9 cellular contexts compared by ENCODE assay signal in the genomic region with DNA sequence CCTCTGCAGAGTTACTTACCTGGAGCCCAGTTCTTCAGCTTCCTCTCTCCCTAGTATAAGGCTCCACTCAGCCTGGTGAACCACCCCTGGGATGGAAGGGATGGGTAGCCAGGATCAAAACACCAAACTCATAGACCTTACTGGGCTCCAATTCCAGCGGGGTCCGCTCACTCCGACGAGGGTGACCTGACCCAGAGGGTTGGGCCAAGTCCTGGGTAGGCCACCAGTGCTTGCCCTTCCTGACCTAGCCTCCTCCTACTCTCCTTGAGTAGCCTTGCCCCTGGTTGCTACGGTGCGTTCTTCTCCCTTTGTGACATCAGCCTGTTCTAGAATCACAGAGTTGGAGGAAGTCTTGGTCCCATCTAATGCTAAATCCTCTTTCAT. TPM values are rescaled to one million over a fixed set of nuclear protein-coding genes. Genes with fewer than 3 reads are reported as not detected.
A peak's percentile ranks its signal among the peaks of the same experiment; 100 is the strongest.
DNase-seq lines count a peak whose midpoint lies in the region; ATAC-seq and TF ChIP-seq lines count a peak whose summit lies in the region.
"Had no signal": no experiment of that assay in that cellular context is flagged by ENCODE, and none has a peak within 500 bp of the region (broad histone marks: within the 10 kb centered on the region; RNA-seq: fewer than 3 reads in every experiment).

No MANE protein-coding gene starts in this region.

- CTCF ChIA-PET in CD8-positive, alpha-beta memory T cell (lab: Charles Lee): interaction anchor here (1.0 to 16.3 kb wide), 5 partner anchors 22 to 100 kb away, joined by 3 to 390 read pairs (median 12); no protein-coding TSS in a partner anchor

- DNase-seq in CD8-positive, alpha-beta memory T cell: no peak
- no peak for DNase-seq in colonic mucosa
- no peak for DNase-seq in COLO668 (lab: John Stamatoyannopoulos, UW; ENCODE audit: unreplicated experiment)
- no peak for DNase-seq in stimulated activated CD4-positive, alpha-beta T cell treated with anti-CD3 and anti-CD28 coated beads, Interleukin-2, amount 100 ng/mL, for 24 hours
- no peak for DNase-seq in H4 (ENCODE audit: low spot score)
- DNase-seq: foreskin keratinocyte had no signal

- no peaks in the 10 kb centered on the region for H3K9me3 ChIP-seq in CD8-positive, alpha-beta memory T cell (ENCODE audit: low read length)
- no peaks in the 10 kb centered on the region for H3K9me3 ChIP-seq in HUES6 (ENCODE audit: control insufficient read depth, insufficient read depth, low read depth, low read length)
- H3K9me3 ChIP-seq in colonic mucosa: no peaks in the 10 kb centered on the region

- ATAC-seq in HG03280 (IDR thresholded peaks at IDR 0.05; ENCODE audit: unreplicated experiment): no peak

- H3K9me3 Mint-ChIP-seq in CD8-positive, alpha-beta memory T cell: no peaks in the 10 kb centered on the region
- H3K9me3 Mint-ChIP-seq in nephron: no peaks in the 10 kb centered on the region

- TF ChIP-seq CTCF in colonic mucosa (IDR thresholded peaks at IDR 0.05) (no peak), nephron (IDR thresholded peaks at IDR 0.05; ENCODE audit: unreplicated experiment in 3 of 3) (no peak)

- H3K27ac ChIP-seq in CD8-positive, alpha-beta memory T cell (ENCODE audit: low read depth, low read length): peak overlapping the region; percentile 97
- H3K27ac ChIP-seq in HUES6 (ENCODE audit: low read depth, low read length): no peak overlapping the region
- peak overlapping the region; percentile 38 for H3K27ac ChIP-seq in colonic mucosa
- H3K27ac ChIP-seq: foreskin keratinocyte had no signal

- H3K27ac Mint-ChIP-seq in CD8-positive, alpha-beta memory T cell: peak overlapping the region; percentile 85 to 100 (median 96)
- no peak overlapping the region for H3K27ac Mint-ChIP-seq in nephron

- POLR2A ChIA-PET in CD8-positive, alpha-beta memory T cell (lab: Charles Lee): interaction anchor here (1.0 to 3.4 kb wide), 11 partner anchors 25 to 271 kb away, joined by 3 to 26 read pairs (median 5); a partner anchor contains a TSS

- H3K4me3 Mint-ChIP-seq in CD8-positive, alpha-beta memory T cell: peak overlapping the region; percentile 90 to 98 (median 98)
- H3K4me3 Mint-ChIP-seq in nephron: peak overlapping the region; percentile 77 to 80 (median 79)

- peaks cover 0 to 2% of the 10 kb centered on the region in 2 donors for H3K27me3 Mint-ChIP-seq in CD8-positive, alpha-beta memory T cell
- H3K27me3 Mint-ChIP-seq in nephron (ENCODE audit: low read depth): peaks cover 39% of the 10 kb centered on the region

- peaks cover 15% of the 10 kb centered on the region for H3K36me3 ChIP-seq in CD8-positive, alpha-beta memory T cell (ENCODE audit: insufficient read depth, low read length)
- H3K36me3 ChIP-seq in HUES6 (ENCODE audit: control insufficient read depth, insufficient read depth, low read length): no peaks in the 10 kb centered on the region
- no peaks in the 10 kb centered on the region for H3K36me3 ChIP-seq in colonic mucosa

- peaks cover 45% of the 10 kb centered on the region for H3K4me1 ChIP-seq in CD8-positive, alpha-beta memory T cell (ENCODE audit: insufficient read depth, low read length)
- peaks cover 6% of the 10 kb centered on the region for H3K4me1 ChIP-seq in HUES6 (ENCODE audit: control insufficient read depth, insufficient read depth, low read length)
- no peaks in the 10 kb centered on the region for H3K4me1 ChIP-seq in colonic mucosa
- H3K4me1 ChIP-seq: foreskin keratinocyte had no signal

- H3K36me3 Mint-ChIP-seq in CD8-positive, alpha-beta memory T cell: peaks cover 6 to 35% (median 7%) of the 10 kb centered on the region in 3 donors
- H3K36me3 Mint-ChIP-seq in nephron (ENCODE audit: low read depth): no peaks in the 10 kb centered on the region

- H3K9ac ChIP-seq in HUES6 (ENCODE audit: low read length): no peak overlapping the region
- H3K9ac ChIP-seq in colonic mucosa (ENCODE audit: low read depth in 2 of 2, low read length in 2 of 2): no peak overlapping the region

- intact Hi-C loops in colonic mucosa (cut with DNase I): no loop called here

- H3K4me3 ChIP-seq in CD8-positive, alpha-beta memory T cell (ENCODE audit: low read length): peak overlapping the region; percentile 98
- H3K4me3 ChIP-seq in HUES6 (ENCODE audit: low read depth, low read length) (peak overlapping the region; percentile 81), colonic mucosa (peak overlapping the region; percentile 45)

- H3K4me1 Mint-ChIP-seq in CD8-positive, alpha-beta memory T cell: peaks cover 60 to 72% (median 66%) of the 10 kb centered on the region in 3 donors
- peaks cover 6% of the 10 kb centered on the region for H3K4me1 Mint-ChIP-seq in nephron

- no peaks in the 10 kb centered on the region for H3K27me3 ChIP-seq in CD8-positive, alpha-beta memory T cell (ENCODE audit: insufficient read depth, low read length, poor library complexity, severe bottlenecking)
- peaks cover 32% of the 10 kb centered on the region for H3K27me3 ChIP-seq in HUES6 (ENCODE audit: control insufficient read depth, insufficient read depth, low read length)
- H3K27me3 ChIP-seq in colonic mucosa: no peaks in the 10 kb centered on the region
- H3K27me3 ChIP-seq: foreskin keratinocyte had no signal

RNA-seq across cellular contexts. Expression of a gene that starts 0.5 kb away (rescaled TPM):
- total RNA-seq in CD8-positive, alpha-beta memory T cell: 10 to 100 TPM; 53.0 to 54.7 TPM
- 88.2 TPM for polyA plus RNA-seq in CD8-positive, alpha-beta memory T cell
- 1 to 10 TPM; 2.0 to 2.1 TPM for total RNA-seq in colonic mucosa
- total RNA-seq in H4 (2014; rRNA removed; shearing (Covaris generic)): 0.55 and 4.3 TPM in 2 replicates

Comparison
In these comparisons a context has a peak if more than half of its experiments do, and no peak if none do; other contexts are left out.
1. H3K4me3 ChIP-seq: peak in every context shown above with its lines; median percentile 98 in CD8-positive, alpha-beta memory T cell; 81 in HUES6; 45 in colonic mucosa.
2. H3K27ac Mint-ChIP-seq: peak in CD8-positive, alpha-beta memory T cell (8 of 8); none in nephron (0 of 3).
3. RNA of a gene that starts 0.5 kb away (total RNA-seq): 53.0 to 54.7 TPM in CD8-positive, alpha-beta memory T cell; 0.55 to 4.3 TPM in H4 and 2.0 to 2.1 TPM in colonic mucosa; every median in the first group is over 10 times any median in the second.